2 cellular contexts compared by ENCODE assay signal in the genomic region with DNA sequence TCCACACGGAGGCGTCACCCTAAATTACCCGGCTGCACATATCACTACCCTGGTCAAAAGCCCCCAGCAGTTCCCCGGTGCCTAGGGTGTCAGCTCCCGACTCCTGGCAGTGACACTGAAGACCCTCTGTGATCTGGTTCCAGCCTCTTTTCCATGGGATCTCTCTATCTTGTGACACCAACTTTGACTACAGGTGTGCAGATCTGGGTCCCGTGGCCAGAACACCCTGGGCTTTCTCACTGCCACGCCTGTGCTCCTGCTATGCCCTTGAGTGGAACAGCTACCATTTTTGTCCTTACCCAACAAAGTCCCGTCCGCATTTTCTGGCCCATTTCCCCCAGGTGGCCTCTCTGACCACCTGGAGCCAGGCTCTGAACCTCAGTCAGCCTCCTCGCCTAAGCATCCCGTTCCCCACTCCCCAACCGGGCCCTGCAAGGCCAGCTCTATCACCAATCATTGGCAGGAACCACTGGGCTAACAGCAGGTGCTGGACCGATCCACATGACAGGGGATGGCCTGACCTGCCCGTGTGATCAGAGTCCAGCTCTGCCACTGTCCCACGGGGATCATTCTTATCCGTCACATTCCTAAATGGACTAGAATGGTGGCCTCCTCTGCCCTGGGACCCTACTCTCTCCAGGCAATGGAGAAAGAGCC.
TF ChIP-seq lines count a peak whose summit lies in the region.

No MANE protein-coding gene starts in this region.

TF ChIP-seq in GM23338, 12 proteins besides CTCF, POLR2A, EP300 and RAD21 (continues in another document):
- TF ChIP-seq, protein P1, sequence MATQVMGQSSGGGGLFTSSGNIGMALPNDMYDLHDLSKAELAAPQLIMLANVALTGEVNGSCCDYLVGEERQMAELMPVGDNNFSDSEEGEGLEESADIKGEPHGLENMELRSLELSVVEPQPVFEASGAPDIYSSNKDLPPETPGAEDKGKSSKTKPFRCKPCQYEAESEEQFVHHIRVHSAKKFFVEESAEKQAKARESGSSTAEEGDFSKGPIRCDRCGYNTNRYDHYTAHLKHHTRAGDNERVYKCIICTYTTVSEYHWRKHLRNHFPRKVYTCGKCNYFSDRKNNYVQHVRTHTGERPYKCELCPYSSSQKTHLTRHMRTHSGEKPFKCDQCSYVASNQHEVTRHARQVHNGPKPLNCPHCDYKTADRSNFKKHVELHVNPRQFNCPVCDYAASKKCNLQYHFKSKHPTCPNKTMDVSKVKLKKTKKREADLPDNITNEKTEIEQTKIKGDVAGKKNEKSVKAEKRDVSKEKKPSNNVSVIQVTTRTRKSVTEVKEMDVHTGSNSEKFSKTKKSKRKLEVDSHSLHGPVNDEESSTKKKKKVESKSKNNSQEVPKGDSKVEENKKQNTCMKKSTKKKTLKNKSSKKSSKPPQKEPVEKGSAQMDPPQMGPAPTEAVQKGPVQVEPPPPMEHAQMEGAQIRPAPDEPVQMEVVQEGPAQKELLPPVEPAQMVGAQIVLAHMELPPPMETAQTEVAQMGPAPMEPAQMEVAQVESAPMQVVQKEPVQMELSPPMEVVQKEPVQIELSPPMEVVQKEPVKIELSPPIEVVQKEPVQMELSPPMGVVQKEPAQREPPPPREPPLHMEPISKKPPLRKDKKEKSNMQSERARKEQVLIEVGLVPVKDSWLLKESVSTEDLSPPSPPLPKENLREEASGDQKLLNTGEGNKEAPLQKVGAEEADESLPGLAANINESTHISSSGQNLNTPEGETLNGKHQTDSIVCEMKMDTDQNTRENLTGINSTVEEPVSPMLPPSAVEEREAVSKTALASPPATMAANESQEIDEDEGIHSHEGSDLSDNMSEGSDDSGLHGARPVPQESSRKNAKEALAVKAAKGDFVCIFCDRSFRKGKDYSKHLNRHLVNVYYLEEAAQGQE (IDR thresholded peaks at IDR 0.05; ENCODE audit: unreplicated experiment), result no peak
- no peak for TF ChIP-seq EZH2phosphoT487 (IDR thresholded peaks at IDR 0.05; ENCODE audit: unreplicated experiment)
- TF ChIP-seq, protein P2, sequence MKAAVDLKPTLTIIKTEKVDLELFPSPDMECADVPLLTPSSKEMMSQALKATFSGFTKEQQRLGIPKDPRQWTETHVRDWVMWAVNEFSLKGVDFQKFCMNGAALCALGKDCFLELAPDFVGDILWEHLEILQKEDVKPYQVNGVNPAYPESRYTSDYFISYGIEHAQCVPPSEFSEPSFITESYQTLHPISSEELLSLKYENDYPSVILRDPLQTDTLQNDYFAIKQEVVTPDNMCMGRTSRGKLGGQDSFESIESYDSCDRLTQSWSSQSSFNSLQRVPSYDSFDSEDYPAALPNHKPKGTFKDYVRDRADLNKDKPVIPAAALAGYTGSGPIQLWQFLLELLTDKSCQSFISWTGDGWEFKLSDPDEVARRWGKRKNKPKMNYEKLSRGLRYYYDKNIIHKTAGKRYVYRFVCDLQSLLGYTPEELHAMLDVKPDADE (IDR thresholded peaks at IDR 0.05), result no peak
- no peak for TF ChIP-seq JUNB (IDR thresholded peaks at IDR 0.05; ENCODE audit: unreplicated experiment)
- TF ChIP-seq EZH2 (IDR thresholded peaks at IDR 0.05; ENCODE audit: low read depth, unreplicated experiment), result no peak
- no peak for TF ChIP-seq STAT1 (IDR thresholded peaks at IDR 0.05; ENCODE audit: unreplicated experiment)
- TF ChIP-seq, protein P3, sequence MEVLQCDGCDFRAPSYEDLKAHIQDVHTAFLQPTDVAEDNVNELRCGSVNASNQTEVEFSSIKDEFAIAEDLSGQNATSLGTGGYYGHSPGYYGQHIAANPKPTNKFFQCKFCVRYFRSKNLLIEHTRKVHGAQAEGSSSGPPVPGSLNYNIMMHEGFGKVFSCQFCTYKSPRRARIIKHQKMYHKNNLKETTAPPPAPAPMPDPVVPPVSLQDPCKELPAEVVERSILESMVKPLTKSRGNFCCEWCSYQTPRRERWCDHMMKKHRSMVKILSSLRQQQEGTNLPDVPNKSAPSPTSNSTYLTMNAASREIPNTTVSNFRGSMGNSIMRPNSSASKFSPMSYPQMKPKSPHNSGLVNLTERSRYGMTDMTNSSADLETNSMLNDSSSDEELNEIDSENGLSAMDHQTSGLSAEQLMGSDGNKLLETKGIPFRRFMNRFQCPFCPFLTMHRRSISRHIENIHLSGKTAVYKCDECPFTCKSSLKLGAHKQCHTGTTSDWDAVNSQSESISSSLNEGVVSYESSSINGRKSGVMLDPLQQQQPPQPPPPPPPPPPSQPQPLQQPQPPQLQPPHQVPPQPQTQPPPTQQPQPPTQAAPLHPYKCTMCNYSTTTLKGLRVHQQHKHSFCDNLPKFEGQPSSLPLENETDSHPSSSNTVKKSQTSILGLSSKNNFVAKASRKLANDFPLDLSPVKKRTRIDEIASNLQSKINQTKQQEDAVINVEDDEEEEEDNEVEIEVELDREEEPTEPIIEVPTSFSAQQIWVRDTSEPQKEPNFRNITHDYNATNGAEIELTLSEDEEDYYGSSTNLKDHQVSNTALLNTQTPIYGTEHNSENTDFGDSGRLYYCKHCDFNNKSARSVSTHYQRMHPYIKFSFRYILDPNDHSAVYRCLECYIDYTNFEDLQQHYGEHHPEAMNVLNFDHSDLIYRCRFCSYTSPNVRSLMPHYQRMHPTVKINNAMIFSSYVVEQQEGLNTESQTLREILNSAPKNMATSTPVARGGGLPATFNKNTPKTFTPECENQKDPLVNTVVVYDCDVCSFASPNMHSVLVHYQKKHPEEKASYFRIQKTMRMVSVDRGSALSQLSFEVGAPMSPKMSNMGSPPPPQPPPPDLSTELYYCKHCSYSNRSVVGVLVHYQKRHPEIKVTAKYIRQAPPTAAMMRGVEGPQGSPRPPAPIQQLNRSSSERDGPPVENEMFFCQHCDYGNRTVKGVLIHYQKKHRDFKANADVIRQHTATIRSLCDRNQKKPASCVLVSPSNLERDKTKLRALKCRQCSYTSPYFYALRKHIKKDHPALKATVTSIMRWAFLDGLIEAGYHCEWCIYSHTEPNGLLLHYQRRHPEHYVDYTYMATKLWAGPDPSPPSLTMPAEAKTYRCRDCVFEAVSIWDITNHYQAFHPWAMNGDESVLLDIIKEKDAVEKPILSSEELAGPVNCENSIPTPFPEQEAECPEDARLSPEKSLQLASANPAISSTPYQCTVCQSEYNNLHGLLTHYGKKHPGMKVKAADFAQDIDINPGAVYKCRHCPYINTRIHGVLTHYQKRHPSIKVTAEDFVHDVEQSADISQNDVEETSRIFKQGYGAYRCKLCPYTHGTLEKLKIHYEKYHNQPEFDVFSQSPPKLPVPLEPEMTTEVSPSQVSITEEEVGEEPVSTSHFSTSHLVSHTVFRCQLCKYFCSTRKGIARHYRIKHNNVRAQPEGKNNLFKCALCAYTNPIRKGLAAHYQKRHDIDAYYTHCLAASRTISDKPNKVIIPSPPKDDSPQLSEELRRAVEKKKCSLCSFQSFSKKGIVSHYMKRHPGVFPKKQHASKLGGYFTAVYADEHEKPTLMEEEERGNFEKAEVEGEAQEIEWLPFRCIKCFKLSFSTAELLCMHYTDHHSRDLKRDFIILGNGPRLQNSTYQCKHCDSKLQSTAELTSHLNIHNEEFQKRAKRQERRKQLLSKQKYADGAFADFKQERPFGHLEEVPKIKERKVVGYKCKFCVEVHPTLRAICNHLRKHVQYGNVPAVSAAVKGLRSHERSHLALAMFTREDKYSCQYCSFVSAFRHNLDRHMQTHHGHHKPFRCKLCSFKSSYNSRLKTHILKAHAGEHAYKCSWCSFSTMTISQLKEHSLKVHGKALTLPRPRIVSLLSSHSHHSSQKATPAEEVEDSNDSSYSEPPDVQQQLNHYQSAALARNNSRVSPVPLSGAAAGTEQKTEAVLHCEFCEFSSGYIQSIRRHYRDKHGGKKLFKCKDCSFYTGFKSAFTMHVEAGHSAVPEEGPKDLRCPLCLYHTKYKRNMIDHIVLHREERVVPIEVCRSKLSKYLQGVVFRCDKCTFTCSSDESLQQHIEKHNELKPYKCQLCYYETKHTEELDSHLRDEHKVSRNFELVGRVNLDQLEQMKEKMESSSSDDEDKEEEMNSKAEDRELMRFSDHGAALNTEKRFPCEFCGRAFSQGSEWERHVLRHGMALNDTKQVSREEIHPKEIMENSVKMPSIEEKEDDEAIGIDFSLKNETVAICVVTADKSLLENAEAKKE (CRISPR knock-in tag; IDR thresholded peaks at IDR 0.05), result no peak
- no peak for TF ChIP-seq ZNF114 (CRISPR knock-in tag; IDR thresholded peaks at IDR 0.05)

TF ChIP-seq in SK-N-SH, 30 proteins besides CTCF, POLR2A, EP300 and RAD21 (continued from another document):
- TF ChIP-seq, protein P4, sequence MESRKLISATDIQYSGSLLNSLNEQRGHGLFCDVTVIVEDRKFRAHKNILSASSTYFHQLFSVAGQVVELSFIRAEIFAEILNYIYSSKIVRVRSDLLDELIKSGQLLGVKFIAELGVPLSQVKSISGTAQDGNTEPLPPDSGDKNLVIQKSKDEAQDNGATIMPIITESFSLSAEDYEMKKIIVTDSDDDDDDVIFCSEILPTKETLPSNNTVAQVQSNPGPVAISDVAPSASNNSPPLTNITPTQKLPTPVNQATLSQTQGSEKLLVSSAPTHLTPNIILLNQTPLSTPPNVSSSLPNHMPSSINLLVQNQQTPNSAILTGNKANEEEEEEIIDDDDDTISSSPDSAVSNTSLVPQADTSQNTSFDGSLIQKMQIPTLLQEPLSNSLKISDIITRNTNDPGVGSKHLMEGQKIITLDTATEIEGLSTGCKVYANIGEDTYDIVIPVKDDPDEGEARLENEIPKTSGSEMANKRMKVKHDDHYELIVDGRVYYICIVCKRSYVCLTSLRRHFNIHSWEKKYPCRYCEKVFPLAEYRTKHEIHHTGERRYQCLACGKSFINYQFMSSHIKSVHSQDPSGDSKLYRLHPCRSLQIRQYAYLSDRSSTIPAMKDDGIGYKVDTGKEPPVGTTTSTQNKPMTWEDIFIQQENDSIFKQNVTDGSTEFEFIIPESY (IDR thresholded peaks at IDR 0.05; ENCODE audit: borderline replicate concordance, low read depth), result no peak
- no peak for TF ChIP-seq EZH2phosphoT487 (IDR thresholded peaks at IDR 0.05; ENCODE audit: borderline replicate concordance, low read depth)
- TF ChIP-seq NFIC (IDR thresholded peaks at IDR 0.05; ENCODE audit: borderline replicate concordance), result no peak
- no peak for TF ChIP-seq YY1 (IDR thresholded peaks at IDR 0.05; ENCODE audit: low read depth)
- TF ChIP-seq GABPA (IDR thresholded peaks at IDR 0.05; ENCODE audit: low read depth), result no peak
- no peak for TF ChIP-seq FOXM1 (IDR thresholded peaks at IDR 0.05; ENCODE audit: low read depth)
- TF ChIP-seq, protein P5, sequence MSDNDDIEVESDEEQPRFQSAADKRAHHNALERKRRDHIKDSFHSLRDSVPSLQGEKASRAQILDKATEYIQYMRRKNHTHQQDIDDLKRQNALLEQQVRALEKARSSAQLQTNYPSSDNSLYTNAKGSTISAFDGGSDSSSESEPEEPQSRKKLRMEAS (IDR thresholded peaks at IDR 0.05; ENCODE audit: low read depth), result no peak
- no peak for TF ChIP-seq SIN3A (IDR thresholded peaks at IDR 0.05; ENCODE audit: borderline replicate concordance, low read depth, low read length)
- no peak for TF ChIP-seq TAF1 (IDR thresholded peaks at IDR 0.05; ENCODE audit: borderline replicate concordance, low read depth, low read length)
- TF ChIP-seq FOXJ3 (CRISPR knock-in tag; IDR thresholded peaks at IDR 0.05), result no peak
- TF ChIP-seq GATA2 (CRISPR knock-in tag; IDR thresholded peaks at IDR 0.05), result no peak
TF ChIP-seq in SK-N-SH: peak in this region for 0.
